Comparison of ENCODE assay signal across 8 cellular contexts in genomic region chr2:200525882-200526651, GRCh38. TPM values are rescaled to one million over a fixed set of nuclear protein-coding genes. Genes with fewer than 3 reads are reported as not detected.
DNase-seq lines count a peak whose midpoint lies in the region; ATAC-seq, FAIRE-seq and TF ChIP-seq lines count a peak whose summit lies in the region.

A gene with protein sequence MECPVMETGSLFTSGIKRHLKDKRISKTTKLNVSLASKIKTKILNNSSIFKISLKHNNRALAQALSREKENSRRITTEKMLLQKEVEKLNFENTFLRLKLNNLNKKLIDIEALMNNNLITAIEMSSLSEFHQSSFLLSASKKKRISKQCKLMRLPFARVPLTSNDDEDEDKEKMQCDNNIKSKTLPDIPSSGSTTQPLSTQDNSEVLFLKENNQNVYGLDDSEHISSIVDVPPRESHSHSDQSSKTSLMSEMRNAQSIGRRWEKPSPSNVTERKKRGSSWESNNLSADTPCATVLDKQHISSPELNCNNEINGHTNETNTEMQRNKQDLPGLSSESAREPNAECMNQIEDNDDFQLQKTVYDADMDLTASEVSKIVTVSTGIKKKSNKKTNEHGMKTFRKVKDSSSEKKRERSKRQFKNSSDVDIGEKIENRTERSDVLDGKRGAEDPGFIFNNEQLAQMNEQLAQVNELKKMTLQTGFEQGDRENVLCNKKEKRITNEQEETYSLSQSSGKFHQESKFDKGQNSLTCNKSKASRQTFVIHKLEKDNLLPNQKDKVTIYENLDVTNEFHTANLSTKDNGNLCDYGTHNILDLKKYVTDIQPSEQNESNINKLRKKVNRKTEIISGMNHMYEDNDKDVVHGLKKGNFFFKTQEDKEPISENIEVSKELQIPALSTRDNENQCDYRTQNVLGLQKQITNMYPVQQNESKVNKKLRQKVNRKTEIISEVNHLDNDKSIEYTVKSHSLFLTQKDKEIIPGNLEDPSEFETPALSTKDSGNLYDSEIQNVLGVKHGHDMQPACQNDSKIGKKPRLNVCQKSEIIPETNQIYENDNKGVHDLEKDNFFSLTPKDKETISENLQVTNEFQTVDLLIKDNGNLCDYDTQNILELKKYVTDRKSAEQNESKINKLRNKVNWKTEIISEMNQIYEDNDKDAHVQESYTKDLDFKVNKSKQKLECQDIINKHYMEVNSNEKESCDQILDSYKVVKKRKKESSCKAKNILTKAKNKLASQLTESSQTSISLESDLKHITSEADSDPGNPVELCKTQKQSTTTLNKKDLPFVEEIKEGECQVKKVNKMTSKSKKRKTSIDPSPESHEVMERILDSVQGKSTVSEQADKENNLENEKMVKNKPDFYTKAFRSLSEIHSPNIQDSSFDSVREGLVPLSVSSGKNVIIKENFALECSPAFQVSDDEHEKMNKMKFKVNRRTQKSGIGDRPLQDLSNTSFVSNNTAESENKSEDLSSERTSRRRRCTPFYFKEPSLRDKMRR (plus strand): TSS chr2:200526207. CDS start chr2:200532976, 6,769 bp downstream.

- TF ChIP-seq EP300 in HepG2 (IDR thresholded peaks at IDR 0.05; ENCODE audit: low read depth in 2 of 2, low read length in 2 of 2) (peak in 1 of 2 experiments; percentile 8; a peak in 1 of 4 replicates), HepG2 (CRISPR knock-in tag; IDR thresholded peaks at IDR 0.05; ENCODE audit: borderline replicate concordance) (peak; percentile 56)

- intact Hi-C loops in CD4-positive, alpha-beta memory T cell (cut with micrococcal nuclease): loop anchor here (1.0 to 5.0 kb wide), 6 partner anchors 16 to 1256 kb away; partner anchors contain the start of genes ALS2, BZW1, KCTD18 and ORC2
- intact Hi-C loops in HepG2 (cut with micrococcal nuclease; ENCODE audit: unreplicated experiment): loop anchor here (2.0 kb wide), 1 partner anchor 17 kb away; no protein-coding TSS in a partner anchor

- peaks cover 0 to 1% (median 0%) of the 10 kb centered on the region in 8 donors for H3K9me3 Mint-ChIP-seq in CD4-positive, alpha-beta memory T cell

- WGBS in HepG2 (ENCODE audit: low lambda C conversion rate): under 1% methylated on average over 42 of the region's 56 CpGs

- H3K36me3 ChIP-seq in CD4-positive, alpha-beta memory T cell (ENCODE audit: insufficient read depth, low read length): no peaks in the 10 kb centered on the region
- no peaks in the 10 kb centered on the region for H3K36me3 ChIP-seq in HepG2 (replicated peaks in 1 of 2; ENCODE audit: control insufficient read depth in 1 of 2, insufficient read depth in 2 of 2, low read length in 2 of 2)

- peak; percentile 100 for FAIRE-seq in HepG2 (lab: Jason Lieb, UNC)

- peak within 1 kb of the TSS; percentile 82 to 98 for H3K4me3 ChIP-seq in CD4-positive, alpha-beta memory T cell (ENCODE audit: low read length in 2 of 2)
- H3K4me3 ChIP-seq in HepG2 (replicated peaks in 1 of 3; ENCODE audit: insufficient read depth in 1 of 3, low read depth in 2 of 3, low read length in 3 of 3): peak within 1 kb of the TSS; percentile 73 to 92 (median 84)

- H3K79me2 ChIP-seq in HepG2 (ENCODE audit: insufficient read depth, low read length): peaks cover 44% of the 10 kb centered on the region

- no peaks in the 10 kb centered on the region for H3K27me3 Mint-ChIP-seq in CD4-positive, alpha-beta memory T cell

- POLR2A ChIA-PET in CD4-positive, alpha-beta memory T cell (lab: Charles Lee; ENCODE audit: partially characterized antibody): interaction anchor here (0.6 to 2.3 kb wide), 12 partner anchors 10 to 188 kb away, joined by 3 to 20 read pairs (median 4); partner anchors contain the start of gene KCTD18
- POLR2A ChIA-PET in HepG2 (lab: Yijun Ruan, JAX): interaction anchor here (1.7 kb wide), 1 partner anchor 60 kb away, joined by 6 read pairs; the partner anchor contains the start of gene AOX1

- in situ Hi-C loops in HepG2 (cut with HindIII; ENCODE audit: extremely low pct_ligation_motif_present, low pct_unique_long_range_greater_than_20kb): no loop called here

- BruUV-seq in HepG2 (replicated peaks; lab: Mats Ljungman, UMichigan): TSS peak; percentile 72

- peaks cover 14% of the 10 kb centered on the region for H3K4me1 ChIP-seq in CD4-positive, alpha-beta memory T cell (ENCODE audit: insufficient read depth, low read length)
- H3K4me1 ChIP-seq in HepG2 (ENCODE audit: insufficient read depth, low read length): peaks cover 32% of the 10 kb centered on the region

- no peaks in the 10 kb centered on the region for H3K27me3 ChIP-seq in CD4-positive, alpha-beta memory T cell (ENCODE audit: insufficient read depth, low read length)
- peaks cover 0 to 16% of the 10 kb centered on the region in 2 experiments; a peak in 2 of 5 replicates for H3K27me3 ChIP-seq in HepG2 (ENCODE audit: control insufficient read depth in 1 of 2, insufficient read depth in 2 of 2, low read length in 2 of 2)

- TF ChIP-seq POLR2A in HepG2 (IDR thresholded peaks at IDR 0.05; ENCODE audit: insufficient read depth in 1 of 2, low read depth in 2 of 2, low read length in 2 of 2): peak; percentile 80 to 95

- CTCF ChIA-PET in CD4-positive, alpha-beta memory T cell (lab: Charles Lee; ENCODE audit: partially characterized antibody): interaction anchor here (1.0 to 3.5 kb wide), 5 partner anchors 10 to 187 kb away, joined by 3 to 20 read pairs (median 3); partner anchors contain the start of gene KCTD18
- CTCF ChIA-PET in HepG2 (lab: Yijun Ruan, JAX; ENCODE audit: low intra/inter-chr PET ratio, low total read pairs): no interaction called here

- H3K9me3 ChIP-seq in CD4-positive, alpha-beta memory T cell (ENCODE audit: control insufficient read depth in 1 of 2, low read length in 2 of 2): no peaks in the 10 kb centered on the region
- no peaks in the 10 kb centered on the region for H3K9me3 ChIP-seq in HepG2 (ENCODE audit: low read length)

- peak within 1 kb of the TSS; percentile 73 for H3K9ac ChIP-seq in HepG2 (ENCODE audit: insufficient read depth, low read depth, low read length)

- no peak for TF ChIP-seq CTCF in HepG2 (CRISPR knock-in tag; IDR thresholded peaks at IDR 0.05)

- peak; percentile 55 for TF ChIP-seq RAD21 in HepG2 (CRISPR knock-in tag; IDR thresholded peaks at IDR 0.05)

- H3K27ac Mint-ChIP-seq in CD4-positive, alpha-beta memory T cell: peak within 1 kb of the TSS; percentile 83 to 93 (median 85)

- H3K4me2 ChIP-seq in HepG2 (ENCODE audit: low read depth, low read length): peak within 1 kb of the TSS; percentile 92

- no peaks in the 10 kb centered on the region for H4K20me1 ChIP-seq in HepG2 (ENCODE audit: insufficient read depth, low read length)

- peak within 1 kb of the TSS; percentile 96 for H2AFZ ChIP-seq in HepG2 (ENCODE audit: low read length)

- H3K4me1 Mint-ChIP-seq in CD4-positive, alpha-beta memory T cell: peaks cover 6 to 15% (median 12%) of the 10 kb centered on the region in 4 donors

- H3K27ac ChIP-seq in CD4-positive, alpha-beta memory T cell (ENCODE audit: low read depth, low read length): peak within 1 kb of the TSS; percentile 55
- peak within 1 kb of the TSS; percentile 62 for H3K27ac ChIP-seq in HepG2 (ENCODE audit: extremely low read length, insufficient read depth, low read length)

- H3K4me3 Mint-ChIP-seq in CD4-positive, alpha-beta memory T cell: peak within 1 kb of the TSS; percentile 91 to 97 (median 93)

- peaks cover 0 to 2% of the 10 kb centered on the region in 2 donors for H3K36me3 Mint-ChIP-seq in CD4-positive, alpha-beta memory T cell

- peak; percentile 100 for ATAC-seq in GM19455 (IDR thresholded peaks at IDR 0.05; ENCODE audit: unreplicated experiment)
- ATAC-seq in HepG2: peak; percentile 100

- DNase-seq in CD4-positive, alpha-beta memory T cell: peak; percentile 93 to 97 (median 95)
- DNase-seq in HK-2 (ENCODE audit: unreplicated experiment) (peak; percentile 95), NCI-H82 treated with DMSO at 0.1 percent for 48 hours (lab: John Stamatoyannopoulos, UW; ENCODE audit: unreplicated experiment) (peak; percentile 89), dermis blood vessel endothelial cell (peak; percentile 95), HepG2 (ENCODE audit: low spot score) (peak; percentile 96)
- DNase-seq in activated CD4-positive, alpha-beta T cell treated with anti-CD3 and anti-CD28 coated beads, Interleukin-2, amount 50 U/mL, for 48 hours: peak; percentile 96 to 98
- peak; percentile 90 to 93 for DNase-seq in stimulated activated CD4-positive, alpha-beta T cell treated with anti-CD3 and anti-CD28 coated beads, Interleukin-2, amount 100 ng/mL, for 48 hours

RNA-seq across cellular contexts. Expression of the gene that starts here (rescaled TPM):
- 1 to 10 TPM; 4.4 to 4.8 TPM for total RNA-seq in CD4-positive, alpha-beta memory T cell
- polyA plus RNA-seq in CD4-positive, alpha-beta memory T cell: 1 to 10 TPM; 1.7 to 2.5 TPM
- total RNA-seq in dermis blood vessel endothelial cell (4.9 and 15.9 TPM in 2 replicates), HepG2 (2016; rRNA removed; fragmentation: Illumina TruSeq; extraction: Trizol) (16.2 and 32.2 TPM in 2 replicates)
- 1.1 and 1.4 TPM in 2 replicates for total RNA-seq in HepG2 (2016; cell fraction: cytosol; rRNA removed; fragmentation: Illumina TruSeq; extraction: Trizol; ENCODE audit: low read depth)
- total RNA-seq in HepG2 (2016; cell fraction: insoluble cytoplasmic fraction; rRNA removed; fragmentation: Illumina TruSeq; extraction: Trizol): 16.1 and 31.3 TPM in 2 replicates
- 4.3 and 5.1 TPM in 2 replicates for total RNA-seq in HepG2 (2016; cell fraction: membrane; rRNA removed; fragmentation: Illumina TruSeq; extraction: Trizol)
- total RNA-seq in HepG2 (2016; cell fraction: nucleus; rRNA removed; fragmentation: Illumina TruSeq; extraction: Trizol): 26.7 and 28.5 TPM in 2 replicates
- 1.9 and 5.1 TPM in 2 replicates for polyA plus RNA-seq in HepG2 (2011; rRNA removed)
- 1.2 and 1.3 TPM in 2 replicates for polyA plus RNA-seq in HepG2 (2011; cell fraction: cytosol; rRNA removed)
- polyA plus RNA-seq in HepG2 (2011; cell fraction: nucleus; rRNA removed): 2.6 and 2.7 TPM in 2 replicates
- 3.4 and 6.3 TPM in 2 replicates for polyA plus RNA-seq in HepG2 (2012)
- 0.41 and 0.43 TPM in 2 replicates for polyA plus RNA-seq in HepG2 (2016; cell fraction: cytosol; fragmentation: Illumina TruSeq; extraction: Trizol; ENCODE audit: low read depth)
- polyA plus RNA-seq in HepG2 (2016; cell fraction: insoluble cytoplasmic fraction; fragmentation: Illumina TruSeq; extraction: Trizol; ENCODE audit: low read depth): 25.2 and 26.5 TPM in 2 replicates
- polyA plus RNA-seq in HepG2 (2016; cell fraction: membrane; fragmentation: Illumina TruSeq; extraction: Trizol; ENCODE audit: low read depth): 1.2 TPM in 2 replicates
- 17.4 and 17.5 TPM in 2 replicates for polyA plus RNA-seq in HepG2 (2016; cell fraction: nucleus; fragmentation: Illumina TruSeq; extraction: Trizol; ENCODE audit: insufficient read depth, low read depth)
- 0.84 and 3.3 TPM in 2 replicates for polyA minus RNA-seq in HepG2 (2011; rRNA and poly(A)+ RNA removed; ENCODE audit: low replicate concordance)
- 4.9 and 5.4 TPM in 2 replicates for polyA minus RNA-seq in HepG2 (2011; cell fraction: cytosol; rRNA and poly(A)+ RNA removed)
- polyA minus RNA-seq in HepG2 (2011; cell fraction: nucleus; rRNA and poly(A)+ RNA removed): 26.2 and 43.8 TPM in 2 replicates

Comparison
In these comparisons a context has a peak if more than half of its experiments do, and no peak if none do; other contexts are left out.
1. Peak in every context shown above with its lines: DNase-seq, ATAC-seq, H3K4me3 ChIP-seq and H3K27ac ChIP-seq.